ENCODE assay signal across 1 cellular context in genomic region chr1:206717237-206717989, GRCh38.
TF ChIP-seq lines count a peak whose summit lies in the region.

No MANE protein-coding gene starts in this region.

TF ChIP-seq in K562, 482 proteins besides CTCF, POLR2A, EP300 and RAD21 (continued from another document):
- TF ChIP-seq CREB3 (tag; conservative IDR thresholded peaks at IDR 0.05; ENCODE audit: low read depth) (peak; percentile 72), TAF15 (IDR thresholded peaks at IDR 0.05; ENCODE audit: low read depth, low read length) (no peak), ZNF134 (CRISPR knock-in tag; conservative IDR thresholded peaks at IDR 0.05) (0 out of 2 replicates have a peak, but pooled peaks have one; percentile 15), FOXA3 (CRISPR knock-in tag; conservative IDR thresholded peaks at IDR 0.05 in 1 of 2, IDR thresholded peaks at IDR 0.05 in 1 of 2) (0 out of 4 replicates have a peak, but pooled peaks of 1 of the 2 experiments have one; percentile 32), SMAD4 (CRISPR knock-in tag; conservative IDR thresholded peaks at IDR 0.05) (peak; percentile 65), ATF7 (IDR thresholded peaks at IDR 0.05) (peak; percentile 90), CREM (IDR thresholded peaks at IDR 0.05; ENCODE audit: low read depth) (peak; percentile 56)
TF ChIP-seq in K562: peak in this region for 94.
